In genomic region chr2:237192881-237193280, GRCh38 we compare ENCODE assay signal across 21 cellular contexts.
"Had no signal": no experiment of that assay in that cellular context is flagged by ENCODE, and none has a peak within 500 bp of the region (broad histone marks: within the 10 kb centered on the region; RNA-seq: fewer than 3 reads in every experiment).

No MANE protein-coding gene starts in this region.

- H3K9me3 ChIP-seq: ascending aorta, SJSA1 had no signal

- H3K4me2 ChIP-seq: KMS-11 had no signal

- H3K9ac ChIP-seq: KMS-11 had no signal

- H3K27me3 ChIP-seq: ascending aorta, SJSA1 had no signal

- H3K36me3 ChIP-seq: ascending aorta, SJSA1 had no signal

- H3K4me3 ChIP-seq: ascending aorta, SJSA1 had no signal

- ATAC-seq: activated CD4-positive, CD25-positive, alpha-beta regulatory T cell treated with anti-CD3 and anti-CD28 coated beads, Interleukin-2, amount 50 U/mL, for 24 hours; activated CD8-positive, alpha-beta memory T cell treated with anti-CD3 and anti-CD28 coated beads, Interleukin-2, amount 10 ng/mL, durations not matched to agents 7 days and 5 days; SK-N-SH treated with all-trans-retinoic acid at 6 μM for 48 hours had no signal

- H3K4me1 ChIP-seq: ascending aorta had no signal

- H3K27ac ChIP-seq: ascending aorta, KMS-11, SJSA1 had no signal

- DNase-seq: activated CD4-positive, alpha-beta T cell treated with anti-CD3 and anti-CD28 coated beads for 4 hours; activated CD8-positive, alpha-beta memory T cell treated with anti-CD3 and anti-CD28 coated beads, Interleukin-2, amount 10 ng/mL, durations not matched to agents 7 days and 5 days; activated effector memory CD4-positive, alpha-beta T cell treated with Interleukin-2 at 50 U/mL for 16 hours; activated naive CD4-positive, alpha-beta T cell; activated T-cell treated with anti-CD3 and anti-CD28 coated beads, Interleukin-2, amount 50 U/mL, for 24 hours; MV-4-11; NCI-H1092 treated with DMSO at 0.1 percent for 48 hours; NCI-H1417 treated with DMSO at 0.1 percent for 48 hours; NCI-H1694; NCI-H2029; NCI-H2107; NCI-H345; NCI-H510A; NCI-H526 treated with DMSO at 0.1 percent for 48 hours; NK-92 treated with Interleukin-12 subunit alpha and Interleukin-12 subunit beta, amount 100 ng/mL, for 24 hours; SHP77 had no signal
